13 cellular contexts compared by ENCODE assay signal in the genomic region with DNA sequence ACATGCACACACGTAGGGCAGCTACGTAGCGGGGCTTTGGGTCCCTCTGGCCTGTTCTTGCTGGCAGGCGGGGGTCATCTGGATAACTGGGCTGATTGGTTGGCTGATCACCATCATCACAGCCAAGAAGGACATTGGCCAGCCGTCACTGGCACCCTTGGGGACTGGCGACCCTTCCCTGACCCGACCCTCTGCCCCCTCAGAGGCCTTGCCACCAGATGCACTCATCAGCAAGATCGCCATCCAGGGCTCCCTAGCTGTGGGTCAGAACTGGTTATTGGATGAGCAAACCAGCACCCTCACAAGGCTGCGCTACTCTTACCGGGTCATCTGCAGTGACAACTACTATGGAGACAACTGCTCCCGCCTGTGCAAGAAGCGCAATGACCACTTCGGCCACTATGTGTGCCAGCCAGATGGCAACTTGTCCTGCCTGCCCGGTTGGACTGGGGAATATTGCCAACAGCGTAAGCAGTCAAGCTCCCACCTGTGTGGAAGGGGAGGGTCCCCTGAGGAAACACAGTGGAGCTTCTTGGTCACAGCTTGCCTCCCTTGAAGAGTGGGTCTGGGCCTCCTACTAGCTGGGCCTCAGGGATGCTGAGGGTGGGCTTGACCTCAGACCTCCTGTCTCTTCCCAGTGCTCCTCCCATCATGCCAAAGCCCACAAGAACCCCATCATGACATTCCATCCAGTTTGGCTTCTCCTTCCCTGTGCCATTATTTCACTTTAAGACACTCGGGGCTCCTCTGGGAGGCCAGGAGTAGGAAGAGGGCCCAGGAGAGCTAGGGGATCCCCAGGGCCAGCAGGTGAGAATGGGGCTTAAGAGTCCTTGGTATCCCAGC. TPM values are rescaled to one million over a fixed set of nuclear protein-coding genes. Genes with fewer than 3 reads are reported as not detected.
DNase-seq lines count a peak whose midpoint lies in the region; ATAC-seq and TF ChIP-seq lines count a peak whose summit lies in the region.
"Had no signal": no experiment of that assay in that cellular context is flagged by ENCODE, and none has a peak within 500 bp of the region (broad histone marks: within the 10 kb centered on the region; RNA-seq: fewer than 3 reads in every experiment).

No MANE protein-coding gene starts in this region.

- H3K4me2 ChIP-seq in SK-N-SH: no peak overlapping the region

- peaks cover 17 to 35% of the 10 kb centered on the region in 2 experiments; a peak in 2 of 4 replicates for H3K4me1 ChIP-seq in SK-N-SH (ENCODE audit: control insufficient read depth in 1 of 2, insufficient read depth in 2 of 2, low read depth in 1 of 2, low read length in 1 of 2)
- H3K4me1 ChIP-seq in right lobe of liver: peaks cover 0 to 50% (median 22%) of the 10 kb centered on the region in 4 donors

- no peaks in the 10 kb centered on the region for H3F3A ChIP-seq in SK-N-SH (replicated peaks; ENCODE audit: insufficient read depth)

- DNase-seq in SK-N-SH (peak; percentile 37), right lobe of liver (no peak), amygdala (lab: John Stamatoyannopoulos, UW) (no peak), GOT3 (lab: John Stamatoyannopoulos, UW) (no peak)
- no peak for DNase-seq in stimulated activated CD4-positive, alpha-beta T cell treated with anti-CD3 and anti-CD28 coated beads, Interleukin-4, amount 100 ng/mL, for 1 hour
- DNase-seq: effector CD4-positive, alpha-beta T cell; KG1; NCI-H446 had no signal

- no peak for TF ChIP-seq RAD21 in SK-N-SH (IDR thresholded peaks at IDR 0.05; ENCODE audit: low read length)

- TF ChIP-seq EP300 in SK-N-SH (IDR thresholded peaks at IDR 0.05; ENCODE audit: borderline replicate concordance in 1 of 2, low read depth in 1 of 2, low read length in 1 of 2): no peak

- TF ChIP-seq POLR2A in right lobe of liver (IDR thresholded peaks at IDR 0.05): no peak

- H3K4me3 ChIP-seq in SK-N-SH (ENCODE audit: low read depth in 2 of 2, low read length in 1 of 2) (no peak overlapping the region), right lobe of liver (peak overlapping the region; percentile 23 to 49 (median 42))

- no peak overlapping the region for H2AFZ ChIP-seq in SK-N-SH (ENCODE audit: low read depth)

- CTCF ChIA-PET in SK-N-SH (lab: Yijun Ruan, JAX): interaction anchor here (0.6 to 33.6 kb wide), 26 partner anchors 8 to 299 kb away, joined by 3 to 675 read pairs (median 4); a partner anchor contains a TSS

- TF ChIP-seq CTCF in SK-N-SH (IDR thresholded peaks at IDR 0.05): no peak
- TF ChIP-seq CTCF in right lobe of liver (IDR thresholded peaks at IDR 0.05): no peak

- peaks cover 33% of the 10 kb centered on the region for H3K27me3 Mint-ChIP-seq in activated T-helper 17 cell treated with anti-CD3 and anti-CD28 coated beads, Interleukin-2, amount 50 U/mL, for 72 hours
- H3K27me3 Mint-ChIP-seq in stimulated activated memory B cell treated with anti-CD40 and anti-IgM and Interleukin-4, amounts not matched to agents 10 μg/mL and 1 μg/mL and 100 μg/mL, for 72 hours: peaks cover 68% of the 10 kb centered on the region

- 93% methylated on average over 9 of the region's 16 CpGs for WGBS in SK-N-SH (ENCODE audit: low lambda C conversion rate)
- no CpG with 5 or more reads among the region's 16 CpGs for WGBS in right lobe of liver (ENCODE audit: insufficient coverage, low coverage, low lambda C conversion rate, missing lambda C conversion rate)

- H3K4me3 Mint-ChIP-seq in activated T-helper 17 cell treated with anti-CD3 and anti-CD28 coated beads, Interleukin-2, amount 50 U/mL, for 72 hours: peak overlapping the region; percentile 75
- peak overlapping the region; percentile 75 for H3K4me3 Mint-ChIP-seq in stimulated activated memory B cell treated with anti-CD40 and anti-IgM and Interleukin-4, amounts not matched to agents 10 μg/mL and 1 μg/mL and 100 μg/mL, for 72 hours

- H3K27me3 ChIP-seq in SK-N-SH (ENCODE audit: insufficient read depth) (peaks cover 48% of the 10 kb centered on the region), right lobe of liver (peaks cover 0 to 20% of the 10 kb centered on the region in 2 donors)

- H3K27ac ChIP-seq in SK-N-SH (ENCODE audit: low read depth in 2 of 2, low read length in 1 of 2) (no peak overlapping the region), right lobe of liver (peak overlapping the region in 1 of 3 donors; percentile 38)

- H3K4me1 Mint-ChIP-seq in activated T-helper 17 cell treated with anti-CD3 and anti-CD28 coated beads, Interleukin-2, amount 50 U/mL, for 72 hours: peaks cover 7% of the 10 kb centered on the region
- H3K4me1 Mint-ChIP-seq in stimulated activated memory B cell treated with anti-CD40 and anti-IgM and Interleukin-4, amounts not matched to agents 10 μg/mL and 1 μg/mL and 100 μg/mL, for 72 hours: peaks cover 45% of the 10 kb centered on the region

- H3K9me2 ChIP-seq in SK-N-SH: no peaks in the 10 kb centered on the region

- no peaks in the 10 kb centered on the region for H3K36me3 Mint-ChIP-seq in activated T-helper 17 cell treated with anti-CD3 and anti-CD28 coated beads, Interleukin-2, amount 50 U/mL, for 72 hours (ENCODE audit: low read depth)
- H3K36me3 Mint-ChIP-seq in stimulated activated memory B cell treated with anti-CD40 and anti-IgM and Interleukin-4, amounts not matched to agents 10 μg/mL and 1 μg/mL and 100 μg/mL, for 72 hours: no peaks in the 10 kb centered on the region

- H4K20me1 ChIP-seq in SK-N-SH (ENCODE audit: insufficient read depth): no peaks in the 10 kb centered on the region

- no peaks in the 10 kb centered on the region for H3K79me2 ChIP-seq in SK-N-SH (ENCODE audit: insufficient read depth)

- ATAC-seq in SK-N-SH treated with all-trans-retinoic acid at 6 μM for 48 hours (no peak), right lobe of liver (no peak)
- ATAC-seq in activated T-helper 17 cell treated with anti-CD3 and anti-CD28 coated beads, Interleukin-2, amount 50 U/mL, for 72 hours (replicated peaks): no peak
- no peak for ATAC-seq in stimulated activated memory B cell treated with anti-CD40 and anti-IgM and Interleukin-4, amounts not matched to agents 10 μg/mL and 1 μg/mL and 100 μg/mL, for 72 hours

- no peaks in the 10 kb centered on the region for H3K9me3 ChIP-seq in SK-N-SH
- no peaks in the 10 kb centered on the region for H3K9me3 ChIP-seq in right lobe of liver

- intact Hi-C loops in right lobe of liver (cut with DNase I): no loop called here

- no peak overlapping the region for H3K27ac Mint-ChIP-seq in activated T-helper 17 cell treated with anti-CD3 and anti-CD28 coated beads, Interleukin-2, amount 50 U/mL, for 72 hours
- H3K27ac Mint-ChIP-seq in stimulated activated memory B cell treated with anti-CD40 and anti-IgM and Interleukin-4, amounts not matched to agents 10 μg/mL and 1 μg/mL and 100 μg/mL, for 72 hours: no peak overlapping the region
- H3K27ac Mint-ChIP-seq: activated T-helper 2 cell treated with anti-CD3 and anti-CD28 coated beads, Interferon-gamma antibody, Interleukin-2, Interleukin-4, amounts not matched to agents 10 μg/mL and 5 μg/mL and 100 μg/mL, durations not matched to agents 14 hours and 24 hours and 36 hours had no signal

- POLR2A ChIA-PET in SK-N-SH (lab: Yijun Ruan, JAX): interaction anchor here (0.6 to 1.2 kb wide), 2 partner anchors 11 to 22 kb away, joined by 3 read pairs; a partner anchor contains a TSS

- no peaks in the 10 kb centered on the region for H3K36me3 ChIP-seq in SK-N-SH (replicated peaks in 1 of 2; ENCODE audit: control insufficient read depth in 1 of 2, insufficient read depth in 2 of 2, low read length in 1 of 2)
- H3K36me3 ChIP-seq in right lobe of liver: no peaks in the 10 kb centered on the region

- no peak overlapping the region for H3K9ac ChIP-seq in SK-N-SH

- H3K9me3 Mint-ChIP-seq in activated T-helper 17 cell treated with anti-CD3 and anti-CD28 coated beads, Interleukin-2, amount 50 U/mL, for 72 hours: no peaks in the 10 kb centered on the region
- no peaks in the 10 kb centered on the region for H3K9me3 Mint-ChIP-seq in stimulated activated memory B cell treated with anti-CD40 and anti-IgM and Interleukin-4, amounts not matched to agents 10 μg/mL and 1 μg/mL and 100 μg/mL, for 72 hours
- H3K9me3 Mint-ChIP-seq: activated T-helper 2 cell treated with anti-CD3 and anti-CD28 coated beads, Interferon-gamma antibody, Interleukin-2, Interleukin-4, amounts not matched to agents 10 μg/mL and 5 μg/mL and 100 μg/mL, durations not matched to agents 14 hours and 24 hours and 36 hours had no signal

TF ChIP-seq in SK-N-SH, 30 proteins besides CTCF, POLR2A, EP300 and RAD21 (continues in another document):
- TF ChIP-seq MEF2A (IDR thresholded peaks at IDR 0.05; ENCODE audit: borderline replicate concordance, low read depth) (no peak), RFX5 (IDR thresholded peaks at IDR 0.05; ENCODE audit: low read length) (no peak), FOSL2 (IDR thresholded peaks at IDR 0.05; ENCODE audit: borderline replicate concordance, low read depth) (no peak)

TF ChIP-seq in SK-N-SH treated with all-trans-retinoic acid at 6 μM for 48 hours, 23 proteins besides CTCF, POLR2A, EP300 and RAD21 (continues in another document):
- TF ChIP-seq SNAI2 (CRISPR knock-in tag; IDR thresholded peaks at IDR 0.05): no peak
- TF ChIP-seq RARB (CRISPR knock-in tag; IDR thresholded peaks at IDR 0.05): no peak
- TF ChIP-seq OSR1 (CRISPR knock-in tag; IDR thresholded peaks at IDR 0.05): no peak

RNA-seq across cellular contexts. Expression of a gene that starts 2.4 kb away (rescaled TPM):
- 0.03 TPM in 2 replicates for polyA plus RNA-seq in SK-N-SH (2012; rRNA removed)
- 0.01 and 0.03 TPM in 2 replicates for polyA plus RNA-seq in SK-N-SH (2012; cell fraction: cytosol; rRNA removed)
- 0.13 and 0.14 TPM in 2 replicates for polyA plus RNA-seq in SK-N-SH (2012; cell fraction: nucleus; rRNA removed)
- not detected for total RNA-seq in activated T-helper 17 cell treated with anti-CD3 and anti-CD28 coated beads, Interleukin-2, amount 50 U/mL, for 72 hours
- total RNA-seq in right lobe of liver: 1 to 10 TPM; 2.9 to 8.7 (median 4.2) TPM
- total RNA-seq: A172 had no signal

RNA-seq across cellular contexts. Expression of a gene that starts 21.8 kb away (rescaled TPM):
- 9.3 and 12.3 TPM in 2 replicates for polyA plus RNA-seq in SK-N-SH (2012; rRNA removed)
- polyA plus RNA-seq in SK-N-SH (2012; cell fraction: cytosol; rRNA removed): 4.5 and 6.0 TPM in 2 replicates
- polyA plus RNA-seq in SK-N-SH (2012; cell fraction: nucleus; rRNA removed): 8.1 and 10.9 TPM in 2 replicates
- 1 to 10 TPM; 2.4 to 6.8 TPM for total RNA-seq in activated T-helper 17 cell treated with anti-CD3 and anti-CD28 coated beads, Interleukin-2, amount 50 U/mL, for 72 hours
- 10 to 100 TPM in 2 of 6 experiments, 1 to 10 TPM in 1, under 1 TPM in 3; 0.22 to 11.6 (median 0.97) TPM for total RNA-seq in right lobe of liver

RNA-seq across cellular contexts. Expression of a gene that starts 37.3 kb away (rescaled TPM):
- 13.5 and 14.1 TPM in 2 replicates for polyA plus RNA-seq in SK-N-SH (2012; rRNA removed)
- 4.9 and 8.1 TPM in 2 replicates for polyA plus RNA-seq in SK-N-SH (2012; cell fraction: cytosol; rRNA removed)
- 20.3 TPM in 2 replicates for polyA plus RNA-seq in SK-N-SH (2012; cell fraction: nucleus; rRNA removed)
- 10 to 100 TPM in 1 of 2 donors, 1 to 10 TPM in 1; 5.6 to 12.0 TPM for total RNA-seq in activated T-helper 17 cell treated with anti-CD3 and anti-CD28 coated beads, Interleukin-2, amount 50 U/mL, for 72 hours
- total RNA-seq in right lobe of liver: 10 to 100 TPM in 5 of 6 experiments, 1 to 10 TPM in 1; 8.4 to 24.7 (median 12.9) TPM

RNA-seq across cellular contexts. Expression of a gene that starts 57.5 kb away (rescaled TPM):
- polyA plus RNA-seq in SK-N-SH (2012; rRNA removed): 0.49 and 0.62 TPM in 2 replicates
- 0.55 TPM in 2 replicates for polyA plus RNA-seq in SK-N-SH (2012; cell fraction: cytosol; rRNA removed)
- polyA plus RNA-seq in SK-N-SH (2012; cell fraction: nucleus; rRNA removed): 0.73 and 1.6 TPM in 2 replicates
- total RNA-seq in activated T-helper 17 cell treated with anti-CD3 and anti-CD28 coated beads, Interleukin-2, amount 50 U/mL, for 72 hours: under 1 TPM; 0.24 to 0.45 TPM
- total RNA-seq in right lobe of liver: not detected

Comparison
In these comparisons a context has a peak if more than half of its experiments do, and no peak if none do; other contexts are left out.
1. H3K4me3 ChIP-seq: peak in right lobe of liver (3 of 3); none in SK-N-SH (0 of 2).